ENCODE assay signal across 8 cellular contexts in the genomic region with DNA sequence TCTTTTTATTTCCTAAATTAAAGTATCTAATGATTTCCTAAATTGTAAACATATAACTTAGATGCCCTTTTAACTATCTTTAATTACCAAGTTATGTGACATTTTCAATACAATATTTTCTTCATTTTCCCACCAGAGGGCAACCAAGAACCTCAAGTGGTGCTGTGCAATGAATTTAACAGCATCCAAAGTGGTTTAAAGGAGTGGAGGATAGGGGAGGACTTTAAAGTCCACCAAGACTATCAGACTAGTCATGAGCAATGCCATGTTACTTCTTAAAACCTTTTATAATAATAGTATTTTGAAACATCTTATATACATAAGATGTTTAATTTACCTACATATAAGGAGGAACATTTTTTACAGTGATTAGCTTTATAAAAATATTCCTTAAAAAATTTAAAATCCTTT.
DNase-seq lines count a peak whose midpoint lies in the region; ATAC-seq, FAIRE-seq and TF ChIP-seq lines count a peak whose summit lies in the region.

No MANE protein-coding gene starts in this region.

- no peaks in the 10 kb centered on the region for H3K27me3 ChIP-seq in mammary epithelial cell (ENCODE audit: insufficient read depth, low read length)

- no peaks in the 10 kb centered on the region for H4K20me1 ChIP-seq in mammary epithelial cell (ENCODE audit: insufficient read depth, low read length)

- BruUV-seq in mammary epithelial cell (replicated peaks; lab: Mats Ljungman, UMichigan), result no TSS peak

- intact Hi-C loops in mammary epithelial cell (cut with micrococcal nuclease), result loop anchor here (1.0 kb wide), 2 partner anchors 278 to 286 kb away; no protein-coding TSS in a partner anchor

- in situ Hi-C loops in mammary epithelial cell (cut with MboI; ENCODE audit: low sequenced_read_pairs in 2 of 2), result no loop called here

- H3K79me2 ChIP-seq in mammary epithelial cell (ENCODE audit: insufficient read depth, low read length), result peaks cover 96% of the 10 kb centered on the region

- no peak overlapping the region for H3K9ac ChIP-seq in mammary epithelial cell (ENCODE audit: insufficient read depth, low read length)

- H3K27ac ChIP-seq in C4-2B (no peak overlapping the region), mammary epithelial cell (ENCODE audit: insufficient read depth, low read depth, low read length) (no peak overlapping the region)

- CTCF ChIA-PET in mammary epithelial cell (lab: Charles Lee; ENCODE audit: low non-redundant PET), result no interaction called here

- peak; percentile 90 for TF ChIP-seq CTCF in C4-2B (conservative IDR thresholded peaks at IDR 0.05)
- peak; percentile 46 to 63 for TF ChIP-seq CTCF in mammary epithelial cell (conservative IDR thresholded peaks at IDR 0.05 in 1 of 2, IDR thresholded peaks at IDR 0.05 in 1 of 2; ENCODE audit: extremely low read depth in 1 of 2, insufficient read depth in 1 of 2, low read depth in 1 of 2, low read length in 2 of 2)

- no peaks in the 10 kb centered on the region for H3K36me3 ChIP-seq in mammary epithelial cell (ENCODE audit: insufficient read depth, low read length)

- no peaks in the 10 kb centered on the region for H3K9me3 ChIP-seq in mammary epithelial cell (replicated peaks; ENCODE audit: insufficient read depth, low read length)

- peak; percentile 72 for FAIRE-seq in GM19239 (lab: Jason Lieb, UNC)

- dilution Hi-C loops in mammary epithelial cell (cut with HindIII; ENCODE audit: low sequenced_read_pairs), result no loop called here

- DNase-seq in GM19239 (ENCODE audit: insufficient read length, low spot score), result peak; percentile 14
- DNase-seq in NCI-H460 (ENCODE audit: extremely low read depth, low read depth), result peak; percentile 54
- DNase-seq in mammary epithelial cell, result peak; percentile 37
- DNase-seq in left lobe of liver (ENCODE audit: low spot score), result no peak
- DNase-seq in NCI-H226, result no peak

- ATAC-seq in left lobe of liver (peak; percentile 73), HG02642 (IDR thresholded peaks at IDR 0.05; ENCODE audit: poor library complexity, unreplicated experiment) (no peak), HG03159 (IDR thresholded peaks at IDR 0.05; ENCODE audit: unreplicated experiment) (no peak)

- no peak overlapping the region for H3K4me3 ChIP-seq in mammary epithelial cell (replicated peaks in 1 of 3; ENCODE audit: insufficient read depth in 1 of 3, low read depth in 2 of 3, low read length in 3 of 3)

- no peak overlapping the region for H2AFZ ChIP-seq in mammary epithelial cell (ENCODE audit: low read depth, low read length)

- H3K4me1 ChIP-seq in mammary epithelial cell (ENCODE audit: insufficient read depth, low read length), result peaks cover 10% of the 10 kb centered on the region

- no peak overlapping the region for H3K4me2 ChIP-seq in mammary epithelial cell (ENCODE audit: insufficient read depth, low read depth, low read length)

Comparison
In these comparisons a context has a peak if more than half of its experiments do, and no peak if none do; other contexts are left out.
1. DNase-seq: peak in GM19239 (single experiment), NCI-H460 (single experiment) and mammary epithelial cell (single experiment); none in left lobe of liver (single experiment) and NCI-H226 (single experiment).